Comparison of ENCODE assay signal across 2 cellular contexts in the genomic region with DNA sequence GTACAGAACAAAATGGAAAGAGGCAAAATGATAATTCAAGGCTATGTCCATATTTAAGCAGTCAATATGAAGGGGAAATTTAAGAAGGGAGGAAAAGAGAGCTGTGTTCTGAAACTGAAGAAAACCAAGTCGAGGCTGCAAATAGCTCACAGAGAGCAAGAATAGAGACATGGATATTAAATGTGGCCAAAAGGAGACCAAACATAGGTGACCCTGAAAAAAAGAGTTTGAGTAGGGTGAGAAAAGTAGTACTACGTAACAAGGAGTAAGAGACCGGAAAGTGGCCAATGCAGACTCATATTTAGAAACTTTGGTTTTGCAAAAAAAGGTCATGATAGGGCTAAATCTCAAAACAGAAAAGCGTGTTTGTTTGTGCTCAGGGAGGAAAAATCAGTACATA.
TF ChIP-seq lines count a peak whose summit lies in the region.

No MANE protein-coding gene starts in this region.

TF ChIP-seq in GM23338, 12 proteins besides CTCF, POLR2A, EP300 and RAD21:
- TF ChIP-seq, protein P1, sequence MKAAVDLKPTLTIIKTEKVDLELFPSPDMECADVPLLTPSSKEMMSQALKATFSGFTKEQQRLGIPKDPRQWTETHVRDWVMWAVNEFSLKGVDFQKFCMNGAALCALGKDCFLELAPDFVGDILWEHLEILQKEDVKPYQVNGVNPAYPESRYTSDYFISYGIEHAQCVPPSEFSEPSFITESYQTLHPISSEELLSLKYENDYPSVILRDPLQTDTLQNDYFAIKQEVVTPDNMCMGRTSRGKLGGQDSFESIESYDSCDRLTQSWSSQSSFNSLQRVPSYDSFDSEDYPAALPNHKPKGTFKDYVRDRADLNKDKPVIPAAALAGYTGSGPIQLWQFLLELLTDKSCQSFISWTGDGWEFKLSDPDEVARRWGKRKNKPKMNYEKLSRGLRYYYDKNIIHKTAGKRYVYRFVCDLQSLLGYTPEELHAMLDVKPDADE (IDR thresholded peaks at IDR 0.05): no peak
- no peak for TF ChIP-seq EZH2phosphoT487 (IDR thresholded peaks at IDR 0.05; ENCODE audit: unreplicated experiment)
- no peak for TF ChIP-seq EZH2 (IDR thresholded peaks at IDR 0.05; ENCODE audit: low read depth, unreplicated experiment)
- TF ChIP-seq POLR2AphosphoS5 (IDR thresholded peaks at IDR 0.05; ENCODE audit: low read depth): no peak
- TF ChIP-seq NANOG (IDR thresholded peaks at IDR 0.05; ENCODE audit: borderline replicate concordance): no peak
- TF ChIP-seq, protein P2, sequence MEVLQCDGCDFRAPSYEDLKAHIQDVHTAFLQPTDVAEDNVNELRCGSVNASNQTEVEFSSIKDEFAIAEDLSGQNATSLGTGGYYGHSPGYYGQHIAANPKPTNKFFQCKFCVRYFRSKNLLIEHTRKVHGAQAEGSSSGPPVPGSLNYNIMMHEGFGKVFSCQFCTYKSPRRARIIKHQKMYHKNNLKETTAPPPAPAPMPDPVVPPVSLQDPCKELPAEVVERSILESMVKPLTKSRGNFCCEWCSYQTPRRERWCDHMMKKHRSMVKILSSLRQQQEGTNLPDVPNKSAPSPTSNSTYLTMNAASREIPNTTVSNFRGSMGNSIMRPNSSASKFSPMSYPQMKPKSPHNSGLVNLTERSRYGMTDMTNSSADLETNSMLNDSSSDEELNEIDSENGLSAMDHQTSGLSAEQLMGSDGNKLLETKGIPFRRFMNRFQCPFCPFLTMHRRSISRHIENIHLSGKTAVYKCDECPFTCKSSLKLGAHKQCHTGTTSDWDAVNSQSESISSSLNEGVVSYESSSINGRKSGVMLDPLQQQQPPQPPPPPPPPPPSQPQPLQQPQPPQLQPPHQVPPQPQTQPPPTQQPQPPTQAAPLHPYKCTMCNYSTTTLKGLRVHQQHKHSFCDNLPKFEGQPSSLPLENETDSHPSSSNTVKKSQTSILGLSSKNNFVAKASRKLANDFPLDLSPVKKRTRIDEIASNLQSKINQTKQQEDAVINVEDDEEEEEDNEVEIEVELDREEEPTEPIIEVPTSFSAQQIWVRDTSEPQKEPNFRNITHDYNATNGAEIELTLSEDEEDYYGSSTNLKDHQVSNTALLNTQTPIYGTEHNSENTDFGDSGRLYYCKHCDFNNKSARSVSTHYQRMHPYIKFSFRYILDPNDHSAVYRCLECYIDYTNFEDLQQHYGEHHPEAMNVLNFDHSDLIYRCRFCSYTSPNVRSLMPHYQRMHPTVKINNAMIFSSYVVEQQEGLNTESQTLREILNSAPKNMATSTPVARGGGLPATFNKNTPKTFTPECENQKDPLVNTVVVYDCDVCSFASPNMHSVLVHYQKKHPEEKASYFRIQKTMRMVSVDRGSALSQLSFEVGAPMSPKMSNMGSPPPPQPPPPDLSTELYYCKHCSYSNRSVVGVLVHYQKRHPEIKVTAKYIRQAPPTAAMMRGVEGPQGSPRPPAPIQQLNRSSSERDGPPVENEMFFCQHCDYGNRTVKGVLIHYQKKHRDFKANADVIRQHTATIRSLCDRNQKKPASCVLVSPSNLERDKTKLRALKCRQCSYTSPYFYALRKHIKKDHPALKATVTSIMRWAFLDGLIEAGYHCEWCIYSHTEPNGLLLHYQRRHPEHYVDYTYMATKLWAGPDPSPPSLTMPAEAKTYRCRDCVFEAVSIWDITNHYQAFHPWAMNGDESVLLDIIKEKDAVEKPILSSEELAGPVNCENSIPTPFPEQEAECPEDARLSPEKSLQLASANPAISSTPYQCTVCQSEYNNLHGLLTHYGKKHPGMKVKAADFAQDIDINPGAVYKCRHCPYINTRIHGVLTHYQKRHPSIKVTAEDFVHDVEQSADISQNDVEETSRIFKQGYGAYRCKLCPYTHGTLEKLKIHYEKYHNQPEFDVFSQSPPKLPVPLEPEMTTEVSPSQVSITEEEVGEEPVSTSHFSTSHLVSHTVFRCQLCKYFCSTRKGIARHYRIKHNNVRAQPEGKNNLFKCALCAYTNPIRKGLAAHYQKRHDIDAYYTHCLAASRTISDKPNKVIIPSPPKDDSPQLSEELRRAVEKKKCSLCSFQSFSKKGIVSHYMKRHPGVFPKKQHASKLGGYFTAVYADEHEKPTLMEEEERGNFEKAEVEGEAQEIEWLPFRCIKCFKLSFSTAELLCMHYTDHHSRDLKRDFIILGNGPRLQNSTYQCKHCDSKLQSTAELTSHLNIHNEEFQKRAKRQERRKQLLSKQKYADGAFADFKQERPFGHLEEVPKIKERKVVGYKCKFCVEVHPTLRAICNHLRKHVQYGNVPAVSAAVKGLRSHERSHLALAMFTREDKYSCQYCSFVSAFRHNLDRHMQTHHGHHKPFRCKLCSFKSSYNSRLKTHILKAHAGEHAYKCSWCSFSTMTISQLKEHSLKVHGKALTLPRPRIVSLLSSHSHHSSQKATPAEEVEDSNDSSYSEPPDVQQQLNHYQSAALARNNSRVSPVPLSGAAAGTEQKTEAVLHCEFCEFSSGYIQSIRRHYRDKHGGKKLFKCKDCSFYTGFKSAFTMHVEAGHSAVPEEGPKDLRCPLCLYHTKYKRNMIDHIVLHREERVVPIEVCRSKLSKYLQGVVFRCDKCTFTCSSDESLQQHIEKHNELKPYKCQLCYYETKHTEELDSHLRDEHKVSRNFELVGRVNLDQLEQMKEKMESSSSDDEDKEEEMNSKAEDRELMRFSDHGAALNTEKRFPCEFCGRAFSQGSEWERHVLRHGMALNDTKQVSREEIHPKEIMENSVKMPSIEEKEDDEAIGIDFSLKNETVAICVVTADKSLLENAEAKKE (CRISPR knock-in tag; IDR thresholded peaks at IDR 0.05): no peak
- TF ChIP-seq ZNF114 (CRISPR knock-in tag; IDR thresholded peaks at IDR 0.05): no peak
- no peak for TF ChIP-seq STAT1 (IDR thresholded peaks at IDR 0.05; ENCODE audit: unreplicated experiment)

TF ChIP-seq in H1, 55 proteins besides CTCF, POLR2A, EP300 and RAD21:
- TF ChIP-seq SAP30 (IDR thresholded peaks at IDR 0.05; ENCODE audit: insufficient read depth, insufficient replicate concordance, low read length): no peak
- TF ChIP-seq SIN3A (conservative IDR thresholded peaks at IDR 0.05 in 1 of 2, IDR thresholded peaks at IDR 0.05 in 1 of 2; ENCODE audit: low read depth in 1 of 2, low read length in 2 of 2): no peak
- no peak for TF ChIP-seq CEBPB (IDR thresholded peaks at IDR 0.05; ENCODE audit: low read depth, low read length)
- no peak for TF ChIP-seq SP4 (IDR thresholded peaks at IDR 0.05; ENCODE audit: low read length)
- TF ChIP-seq RXRA (IDR thresholded peaks at IDR 0.05; ENCODE audit: insufficient read depth, low read depth, low read length): no peak
- TF ChIP-seq JUN (IDR thresholded peaks at IDR 0.05; ENCODE audit: low read depth, low read length): no peak
- TF ChIP-seq, protein P3, sequence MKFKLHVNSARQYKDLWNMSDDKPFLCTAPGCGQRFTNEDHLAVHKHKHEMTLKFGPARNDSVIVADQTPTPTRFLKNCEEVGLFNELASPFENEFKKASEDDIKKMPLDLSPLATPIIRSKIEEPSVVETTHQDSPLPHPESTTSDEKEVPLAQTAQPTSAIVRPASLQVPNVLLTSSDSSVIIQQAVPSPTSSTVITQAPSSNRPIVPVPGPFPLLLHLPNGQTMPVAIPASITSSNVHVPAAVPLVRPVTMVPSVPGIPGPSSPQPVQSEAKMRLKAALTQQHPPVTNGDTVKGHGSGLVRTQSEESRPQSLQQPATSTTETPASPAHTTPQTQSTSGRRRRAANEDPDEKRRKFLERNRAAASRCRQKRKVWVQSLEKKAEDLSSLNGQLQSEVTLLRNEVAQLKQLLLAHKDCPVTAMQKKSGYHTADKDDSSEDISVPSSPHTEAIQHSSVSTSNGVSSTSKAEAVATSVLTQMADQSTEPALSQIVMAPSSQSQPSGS (IDR thresholded peaks at IDR 0.05; ENCODE audit: low read length): no peak
- TF ChIP-seq ZNF274 (IDR thresholded peaks at IDR 0.05; ENCODE audit: borderline replicate concordance, extremely low read depth, low read length): no peak
- TF ChIP-seq NANOG (IDR thresholded peaks at IDR 0.05; ENCODE audit: insufficient read depth, low read depth, low read length, poor library complexity, severe bottlenecking): no peak
- no peak for TF ChIP-seq SRF (IDR thresholded peaks at IDR 0.05; ENCODE audit: low read depth, low read length)
- no peak for TF ChIP-seq PHF8 (conservative IDR thresholded peaks at IDR 0.05; ENCODE audit: low read depth, low read length)
- TF ChIP-seq KDM1A (IDR thresholded peaks at IDR 0.05; ENCODE audit: borderline replicate concordance, low read length): no peak
- no peak for TF ChIP-seq CHD2 (IDR thresholded peaks at IDR 0.05; ENCODE audit: low read length)
